ENCODE assay signal across 1 cellular context in the genomic region with DNA sequence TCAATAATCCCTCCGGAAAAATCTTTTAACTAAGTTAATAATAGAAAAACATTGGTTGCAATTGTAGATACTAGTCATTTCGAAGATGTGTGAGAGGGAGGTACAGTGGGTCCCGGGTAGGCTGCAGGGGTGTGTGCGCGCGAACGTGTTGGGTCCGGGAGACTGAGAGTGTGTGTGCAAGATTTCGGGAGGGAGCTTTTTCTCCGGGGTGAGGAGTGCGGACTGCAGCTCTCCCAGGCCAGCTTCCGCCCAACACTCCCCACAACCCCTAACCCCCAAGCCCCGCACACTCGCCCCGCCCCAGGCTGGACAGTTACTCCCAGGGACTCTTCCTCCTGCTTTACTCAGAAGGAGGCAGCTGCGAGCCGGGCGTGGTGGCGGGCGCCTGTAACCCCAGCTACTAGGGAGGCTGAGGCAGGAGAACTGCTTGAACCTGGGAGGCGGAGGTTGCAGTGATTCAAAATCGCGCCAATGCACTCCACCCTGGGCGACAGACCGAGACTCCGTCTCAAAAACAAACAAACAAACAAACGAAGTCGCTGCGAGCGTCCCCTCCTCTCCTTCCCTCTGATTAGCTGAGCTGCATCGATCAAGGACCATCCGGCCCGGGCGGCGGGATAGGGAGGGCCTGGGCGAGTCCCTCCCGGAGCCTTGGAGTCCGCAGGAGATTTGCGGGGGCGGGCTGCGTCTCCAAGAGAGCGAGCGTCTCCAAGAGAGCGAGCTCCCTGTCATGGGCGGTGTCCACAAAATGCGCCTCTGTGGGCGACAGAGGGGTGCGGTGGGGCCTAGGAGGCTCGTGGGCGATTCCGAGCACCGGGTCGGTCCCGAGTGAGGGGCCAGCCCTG.
TF ChIP-seq lines count a peak whose summit lies in the region.

No MANE protein-coding gene starts in this region.

TF ChIP-seq in IMR-90, 13 proteins besides CTCF, POLR2A, EP300 and RAD21:
- TF ChIP-seq CHD1 (IDR thresholded peaks at IDR 0.05; ENCODE audit: low read depth, low read length) (no peak), MAZ (IDR thresholded peaks at IDR 0.05; ENCODE audit: borderline replicate concordance, low read depth, low read length) (no peak), CEBPB (IDR thresholded peaks at IDR 0.05; ENCODE audit: low read depth, low read length) (no peak), NFE2L2 (IDR thresholded peaks at IDR 0.05; ENCODE audit: low read depth, low read length) (no peak), RCOR1 (IDR thresholded peaks at IDR 0.05; ENCODE audit: insufficient replicate concordance, low read length) (no peak), FOS (IDR thresholded peaks at IDR 0.05; ENCODE audit: low read depth, low read length) (no peak), MAFK (IDR thresholded peaks at IDR 0.05; ENCODE audit: low read depth, low read length) (no peak)
- TF ChIP-seq, protein P1, sequence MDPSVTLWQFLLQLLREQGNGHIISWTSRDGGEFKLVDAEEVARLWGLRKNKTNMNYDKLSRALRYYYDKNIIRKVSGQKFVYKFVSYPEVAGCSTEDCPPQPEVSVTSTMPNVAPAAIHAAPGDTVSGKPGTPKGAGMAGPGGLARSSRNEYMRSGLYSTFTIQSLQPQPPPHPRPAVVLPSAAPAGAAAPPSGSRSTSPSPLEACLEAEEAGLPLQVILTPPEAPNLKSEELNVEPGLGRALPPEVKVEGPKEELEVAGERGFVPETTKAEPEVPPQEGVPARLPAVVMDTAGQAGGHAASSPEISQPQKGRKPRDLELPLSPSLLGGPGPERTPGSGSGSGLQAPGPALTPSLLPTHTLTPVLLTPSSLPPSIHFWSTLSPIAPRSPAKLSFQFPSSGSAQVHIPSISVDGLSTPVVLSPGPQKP (IDR thresholded peaks at IDR 0.05; ENCODE audit: borderline replicate concordance, low read depth, low read length), result no peak
- TF ChIP-seq, protein P2, sequence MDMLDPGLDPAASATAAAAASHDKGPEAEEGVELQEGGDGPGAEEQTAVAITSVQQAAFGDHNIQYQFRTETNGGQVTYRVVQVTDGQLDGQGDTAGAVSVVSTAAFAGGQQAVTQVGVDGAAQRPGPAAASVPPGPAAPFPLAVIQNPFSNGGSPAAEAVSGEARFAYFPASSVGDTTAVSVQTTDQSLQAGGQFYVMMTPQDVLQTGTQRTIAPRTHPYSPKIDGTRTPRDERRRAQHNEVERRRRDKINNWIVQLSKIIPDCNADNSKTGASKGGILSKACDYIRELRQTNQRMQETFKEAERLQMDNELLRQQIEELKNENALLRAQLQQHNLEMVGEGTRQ (IDR thresholded peaks at IDR 0.05; ENCODE audit: low read depth, low read length), result no peak
